19 cellular contexts compared by ENCODE assay signal in the genomic region with DNA sequence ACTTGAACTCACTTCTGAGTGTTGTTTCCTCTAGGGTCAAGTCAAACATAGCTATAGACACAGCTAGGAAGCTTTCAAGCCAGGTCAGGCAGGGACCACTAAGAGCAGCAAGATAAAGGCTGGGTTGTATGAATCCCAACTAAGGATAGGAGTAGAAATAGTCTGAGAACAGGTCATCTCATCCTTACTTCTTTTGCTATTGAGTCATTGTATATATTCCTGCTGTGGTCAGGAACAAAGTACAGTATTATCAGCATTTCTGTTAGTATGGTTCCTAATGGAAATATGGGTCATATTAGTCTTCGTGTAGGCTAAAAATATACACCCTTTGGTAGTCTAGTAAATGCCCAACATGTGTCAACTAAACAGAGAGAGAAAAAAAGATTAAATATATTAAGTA.
"Had no signal": no experiment of that assay in that cellular context is flagged by ENCODE, and none has a peak within 500 bp of the region (broad histone marks: within the 10 kb centered on the region; RNA-seq: fewer than 3 reads in every experiment).

No MANE protein-coding gene starts in this region.

- ATAC-seq: activated CD8-positive, alpha-beta T cell treated with anti-CD3 and anti-CD28 coated beads for 36 hours; naive thymus-derived CD4-positive, alpha-beta T cell; psoas muscle; right cardiac atrium; T-cell; upper lobe of right lung had no signal

- H3K4me3 ChIP-seq: esophagus muscularis mucosa, neural progenitor cell, ovary, psoas muscle, upper lobe of right lung had no signal

- DNase-seq: activated CD4-positive, alpha-beta T cell treated with anti-CD3 and anti-CD28 coated beads for 48 hours; activated CD4-positive, CD25-positive, alpha-beta regulatory T cell; activated CD8-positive, alpha-beta T cell treated with anti-CD3 and anti-CD28 coated beads for 36 hours; activated naive CD4-positive, alpha-beta T cell treated with Interleukin-2 at 50 U/mL for 16 hours; activated naive CD8-positive, alpha-beta T cell treated with anti-CD3 and anti-CD28 coated beads, Interleukin-2, amount 10 ng/mL, durations not matched to agents 7 days and 5 days; activated T-cell treated with anti-CD3 and anti-CD28 coated beads, Interleukin-2, amount 50 U/mL, for 24 hours; cerebellar nuclear complex; effector CD8-positive, alpha-beta T cell; glutamatergic neuron; kidney; mesendoderm; naive thymus-derived CD4-positive, alpha-beta T cell; ovary; psoas muscle; right cardiac atrium; T-cell; upper lobe of right lung had no signal
